ENCODE assay signal across 8 cellular contexts in the genomic region with DNA sequence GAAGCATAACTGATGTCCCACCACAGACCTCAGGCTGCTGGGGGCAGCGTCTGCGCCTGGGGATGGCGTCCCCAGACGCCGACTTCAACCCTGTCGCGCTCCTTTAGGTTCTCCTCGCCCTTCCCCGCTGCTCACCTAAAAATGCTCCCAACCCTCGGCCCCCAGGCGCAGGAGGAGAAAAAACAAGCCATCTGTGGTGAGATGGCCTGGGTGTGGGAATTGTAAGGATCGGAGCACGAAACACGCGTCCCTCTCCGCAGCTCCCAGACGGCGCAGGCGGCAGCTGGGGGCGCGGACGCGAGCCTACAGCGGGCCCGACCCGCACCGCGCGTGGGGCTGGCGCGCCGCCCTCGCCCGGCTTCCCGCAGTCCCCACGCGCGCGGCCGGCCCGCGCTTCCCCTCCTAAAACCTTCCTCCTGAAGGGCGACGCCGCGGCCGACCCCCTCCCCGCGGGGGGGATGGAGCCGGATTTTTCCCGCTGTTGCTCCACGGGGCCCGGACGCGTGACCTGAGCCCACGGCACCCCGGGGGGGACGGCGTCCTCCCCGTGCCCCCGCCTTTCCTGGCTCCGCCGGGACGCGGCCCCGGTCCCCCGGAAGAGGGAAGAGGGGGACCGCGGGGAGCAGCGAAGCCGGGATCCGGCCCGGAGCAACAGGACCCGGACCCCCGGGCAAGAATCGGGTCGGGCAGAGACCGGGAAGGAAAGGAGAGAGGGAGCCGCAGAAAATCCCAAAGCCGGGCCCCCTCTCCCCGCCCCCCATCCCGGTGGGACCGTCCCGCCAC. TPM values are rescaled to one million over a fixed set of nuclear protein-coding genes. Genes with fewer than 3 reads are reported as not detected.
A peak's percentile ranks its signal among the peaks of the same experiment; 100 is the strongest.
DNase-seq lines count a peak whose midpoint lies in the region; ATAC-seq and TF ChIP-seq lines count a peak whose summit lies in the region.

No MANE protein-coding gene starts in this region.

- H3K4me1 ChIP-seq in MM.1S (ENCODE audit: low read length) (peaks cover 5% of the 10 kb centered on the region; the same call in 1 of the 2 replicates), osteoblast (ENCODE audit: insufficient read depth, low read length) (peaks cover 29% of the 10 kb centered on the region)

- H3K27ac Mint-ChIP-seq in activated naive CD4-positive, alpha-beta T cell treated with anti-CD3 and anti-CD28 coated beads, Interleukin-2, amount 10 ng/mL, durations not matched to agents 7 days and 5 days, result no peak overlapping the region

- peak overlapping the region; percentile 83 for H3K4me3 Mint-ChIP-seq in activated naive CD4-positive, alpha-beta T cell treated with anti-CD3 and anti-CD28 coated beads, Interleukin-2, amount 10 ng/mL, durations not matched to agents 7 days and 5 days

- intact Hi-C loops in head of caudate nucleus (cut with DNase I), result loop anchor here (5.0 kb wide), 3 partner anchors 45 to 175 kb away; a partner anchor contains a TSS

- peaks cover 4% of the 10 kb centered on the region for H3F3A ChIP-seq in MM.1S (ENCODE audit: insufficient read depth, low read length)

- H3K4me2 ChIP-seq in MM.1S (ENCODE audit: low read depth, low read length) (peak overlapping the region; percentile 81), osteoblast (ENCODE audit: insufficient read depth, low read length) (peak overlapping the region; percentile 91)

- peak in 9 of 14 donors; percentile 24 to 69 (median 48) for DNase-seq in C1 segment of cervical spinal cord (lab: John Stamatoyannopoulos, UW)
- peak; percentile 7 for DNase-seq in MM.1S
- peak; percentile 32 for DNase-seq in activated naive CD4-positive, alpha-beta T cell treated with anti-CD3 and anti-CD28 coated beads, Interleukin-2, amount 10 ng/mL, durations not matched to agents 7 days and 5 days
- peak in 39 of 42 donors; percentile 24 to 72 (median 48) for DNase-seq in head of caudate nucleus
- DNase-seq in osteoblast (ENCODE audit: insufficient read length, low spot score, missing footprints), result peak; percentile 64
- DNase-seq in NCI-H446 treated with DMSO at 0.1 percent for 48 hours (lab: John Stamatoyannopoulos, UW), result no peak
- DNase-seq in NCI-H1092 (lab: John Stamatoyannopoulos, UW), result no peak

- H3K27ac ChIP-seq in MM.1S (ENCODE audit: low read length) (no peak overlapping the region; the same call in 1 of the 2 replicates), osteoblast (ENCODE audit: low read depth, low read length) (peak overlapping the region; percentile 86)

- H3K4me1 Mint-ChIP-seq in activated naive CD4-positive, alpha-beta T cell treated with anti-CD3 and anti-CD28 coated beads, Interleukin-2, amount 10 ng/mL, durations not matched to agents 7 days and 5 days, result peaks cover 24% of the 10 kb centered on the region

- TF ChIP-seq CTCF in MM.1S (IDR thresholded peaks at IDR 0.05; ENCODE audit: low read length) (no peak), osteoblast (IDR thresholded peaks at IDR 0.05; ENCODE audit: extremely low read depth, low read depth, low read length) (no peak)

- H3K4me3 ChIP-seq in MM.1S (ENCODE audit: low read length) (peak overlapping the region; percentile 87), osteoblast (ENCODE audit: insufficient read depth, low read length) (peak overlapping the region; percentile 83)

- H2AFZ ChIP-seq in MM.1S (ENCODE audit: low read length) (peak overlapping the region; percentile 86), osteoblast (ENCODE audit: low read length) (peak overlapping the region; percentile 83)

- H3K36me3 ChIP-seq in MM.1S (replicated peaks; ENCODE audit: insufficient read depth, low read length), result no peaks in the 10 kb centered on the region
- no peaks in the 10 kb centered on the region for H3K36me3 ChIP-seq in osteoblast (ENCODE audit: insufficient read depth, low read length)

- H3K27me3 ChIP-seq in MM.1S (replicated peaks; ENCODE audit: insufficient read depth, low read length) (no peaks in the 10 kb centered on the region), osteoblast (ENCODE audit: insufficient read depth, low read length) (no peaks in the 10 kb centered on the region)

- peak; percentile 36 for ATAC-seq in GM21526 (IDR thresholded peaks at IDR 0.05; ENCODE audit: low FRiP score, unreplicated experiment)

- H4K20me1 ChIP-seq in MM.1S (ENCODE audit: insufficient read depth, low read length) (no peaks in the 10 kb centered on the region), osteoblast (ENCODE audit: insufficient read depth, low read length) (no peaks in the 10 kb centered on the region)

- peak overlapping the region; percentile 78 for H3K9ac ChIP-seq in MM.1S (ENCODE audit: low read length)

- H3K27me3 Mint-ChIP-seq in activated naive CD4-positive, alpha-beta T cell treated with anti-CD3 and anti-CD28 coated beads, Interleukin-2, amount 10 ng/mL, durations not matched to agents 7 days and 5 days, result peaks cover 35% of the 10 kb centered on the region

- H3K9me2 ChIP-seq in MM.1S (replicated peaks; ENCODE audit: insufficient read depth, low read length), result no peaks in the 10 kb centered on the region

- H3K9me3 Mint-ChIP-seq in activated naive CD4-positive, alpha-beta T cell treated with anti-CD3 and anti-CD28 coated beads, Interleukin-2, amount 10 ng/mL, durations not matched to agents 7 days and 5 days, result peaks cover 1% of the 10 kb centered on the region

- CTCF ChIA-PET in activated naive CD4-positive, alpha-beta T cell treated with anti-CD3 and anti-CD28 coated beads, Interleukin-2, amount 10 ng/mL, durations not matched to agents 7 days and 5 days (lab: Charles Lee), result no interaction called here

- H3K9me3 ChIP-seq in MM.1S (replicated peaks; ENCODE audit: insufficient read depth, low read length) (no peaks in the 10 kb centered on the region), osteoblast (ENCODE audit: low read depth, low read length) (no peaks in the 10 kb centered on the region)

- H3K79me2 ChIP-seq in MM.1S (ENCODE audit: low read length), result peaks cover 11% of the 10 kb centered on the region; the same call in 1 of the 2 replicates
- peaks cover 27% of the 10 kb centered on the region for H3K79me2 ChIP-seq in osteoblast (ENCODE audit: insufficient read depth, low read length)

- no peaks in the 10 kb centered on the region for H3K36me3 Mint-ChIP-seq in activated naive CD4-positive, alpha-beta T cell treated with anti-CD3 and anti-CD28 coated beads, Interleukin-2, amount 10 ng/mL, durations not matched to agents 7 days and 5 days

RNA-seq across cellular contexts. Expression of a gene that starts 0.6 kb away (rescaled TPM):
- total RNA-seq in osteoblast, result 46.9 and 47.4 TPM in 2 replicates

Comparison
In these comparisons a context has a peak if more than half of its experiments do, and no peak if none do; other contexts are left out.
1. DNase-seq: peak in C1 segment of cervical spinal cord (9 of 14), MM.1S (single experiment), activated naive CD4-positive, alpha-beta T cell treated with anti-CD3 and anti-CD28 coated beads, Interleukin-2, amount 10 ng/mL, durations not matched to agents 7 days and 5 days (single experiment), head of caudate nucleus (39 of 42) and osteoblast (single experiment); none in NCI-H446 treated with DMSO at 0.1 percent for 48 hours (single experiment) and NCI-H1092 (single experiment).